Comparison of ENCODE assay signal across 24 cellular contexts in the genomic region with DNA sequence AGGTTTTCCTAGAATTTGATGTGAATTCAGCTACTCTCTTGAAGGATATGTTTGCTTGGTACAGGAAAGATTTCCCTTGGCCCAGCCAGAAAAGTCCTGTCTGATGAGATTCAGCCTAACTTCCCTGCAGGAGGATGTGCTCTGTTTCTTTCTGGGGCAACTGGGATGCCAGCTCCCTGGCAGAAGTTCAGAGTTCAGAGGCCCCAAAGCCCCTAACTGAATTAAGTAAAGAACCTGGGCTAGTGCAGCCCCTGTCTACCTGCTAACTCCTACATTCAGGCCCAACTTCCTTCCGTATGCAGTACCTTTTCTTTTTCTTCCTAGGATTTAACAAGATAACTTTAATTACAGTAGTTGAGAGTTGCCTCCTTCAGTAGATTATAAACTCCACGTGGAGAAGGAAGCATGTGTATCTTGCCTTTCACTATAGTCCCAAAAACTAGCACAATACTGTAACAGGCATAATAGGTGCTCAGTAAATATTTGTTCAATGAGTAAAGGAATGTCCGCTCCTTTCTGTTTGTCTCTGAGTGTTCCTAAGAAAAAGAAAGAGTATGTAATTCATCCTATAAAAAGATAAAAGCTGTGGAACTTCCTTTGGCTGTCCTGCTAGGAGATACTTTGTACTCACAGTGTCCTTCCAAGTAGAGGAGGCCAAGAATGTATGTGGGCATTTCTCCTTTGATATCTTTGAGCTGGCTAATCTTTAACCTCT.
"Had no signal": no experiment of that assay in that cellular context is flagged by ENCODE, and none has a peak within 500 bp of the region (broad histone marks: within the 10 kb centered on the region; RNA-seq: fewer than 3 reads in every experiment).

No MANE protein-coding gene starts in this region.

- H3K36me3 ChIP-seq: cardiac muscle cell, right atrium auricular region, tibial nerve had no signal

- H3K27me3 ChIP-seq: gastrocnemius medialis, right atrium auricular region, tibial nerve had no signal

- DNase-seq: activated CD4-positive, alpha-beta T cell treated with anti-CD3 and anti-CD28 coated beads for 48 hours; activated CD4-positive, alpha-beta T cell treated with anti-CD3 and anti-CD28 coated beads, Interleukin-2, amount 50 U/mL, for 48 hours; activated CD8-positive, alpha-beta memory T cell treated with anti-CD3 and anti-CD28 coated beads for 24 hours; activated effector memory CD4-positive, alpha-beta T cell treated with Interleukin-2 at 50 U/mL for 16 hours; activated naive CD4-positive, alpha-beta T cell treated with Interleukin-2 at 50 U/mL for 16 hours; anterior cingulate cortex; cerebellar nuclear complex; effector memory CD8-positive, alpha-beta T cell; erythroblast; gastrocnemius medialis; glutamatergic neuron; left cardiac atrium; mammary epithelial cell; naive thymus-derived CD4-positive, alpha-beta T cell; stimulated activated CD4-positive, alpha-beta T cell treated with anti-CD3 and anti-CD28 coated beads, Interleukin-15, amount 100 ng/mL, for 24 hours; stimulated activated CD4-positive, alpha-beta T cell treated with anti-CD3 and anti-CD28 coated beads, Interleukin-2, amount 100 ng/mL, for 24 hours; stimulated activated naive CD4-positive, alpha-beta T cell had no signal

- H3K27ac Mint-ChIP-seq: activated naive CD8-positive, alpha-beta T cell; effector memory CD8-positive, alpha-beta T cell; naive thymus-derived CD4-positive, alpha-beta T cell had no signal

- H3K27ac ChIP-seq: cardiac muscle cell, coronary artery, gastrocnemius medialis, parathyroid adenoma, right atrium auricular region, tibial nerve had no signal

- H3K4me1 ChIP-seq: gastrocnemius medialis, parathyroid adenoma, right atrium auricular region, tibial nerve had no signal

- H3K9me3 Mint-ChIP-seq: effector memory CD8-positive, alpha-beta T cell had no signal

- H3K4me3 Mint-ChIP-seq: activated naive CD8-positive, alpha-beta T cell; effector memory CD8-positive, alpha-beta T cell; naive thymus-derived CD4-positive, alpha-beta T cell had no signal

- H3K9me3 ChIP-seq: gastrocnemius medialis, right atrium auricular region, tibial nerve had no signal

- H3K36me3 Mint-ChIP-seq: activated naive CD8-positive, alpha-beta T cell; naive thymus-derived CD4-positive, alpha-beta T cell had no signal

- H3K4me3 ChIP-seq: cardiac muscle cell, coronary artery, gastrocnemius medialis, right atrium auricular region, tibial nerve had no signal

- ATAC-seq: activated CD4-positive, CD25-positive, alpha-beta regulatory T cell treated with anti-CD3 and anti-CD28 coated beads, Interleukin-2, amount 50 U/mL, for 24 hours; effector memory CD8-positive, alpha-beta T cell; gastrocnemius medialis; left cardiac atrium; naive thymus-derived CD4-positive, alpha-beta T cell had no signal
